In the genomic region with DNA sequence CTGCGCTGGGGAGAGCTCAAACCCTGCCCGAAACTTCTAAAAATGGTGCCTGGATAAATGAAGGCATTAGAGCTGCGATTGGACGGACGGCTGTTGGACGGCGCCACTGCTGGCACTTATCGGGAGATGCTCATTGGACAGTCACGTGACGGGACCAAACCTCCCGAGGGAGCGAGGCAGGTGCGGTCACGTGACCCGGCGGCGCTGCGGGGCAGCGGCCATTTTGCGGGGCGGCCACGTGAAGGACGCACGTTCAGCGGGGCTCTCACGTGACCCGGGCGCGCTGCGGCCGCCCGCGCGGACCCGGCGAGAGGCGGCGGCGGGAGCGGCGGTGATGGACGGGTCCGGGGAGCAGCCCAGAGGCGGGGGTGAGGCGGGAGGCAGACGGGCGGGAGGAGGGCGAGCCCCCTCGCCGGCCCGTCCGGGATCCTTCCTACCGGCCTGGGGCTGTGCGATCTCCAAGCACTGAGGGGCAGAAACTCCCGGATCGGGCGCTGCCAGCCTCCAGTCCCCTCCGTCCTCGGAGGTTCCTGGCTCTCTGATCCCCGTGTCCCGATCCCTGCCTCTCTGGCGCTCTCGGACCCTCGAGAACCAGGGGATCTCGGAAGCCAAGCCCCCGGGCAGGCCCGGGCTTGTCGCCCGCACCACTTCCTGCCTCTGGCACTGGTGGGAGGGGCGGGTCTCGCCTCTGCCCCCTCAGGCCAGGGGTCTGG, we compare ENCODE assay signal across 1 cellular context.
TF ChIP-seq lines count a peak whose summit lies in the region.

A gene (plus strand): TSS at position 281 of the 713 bp plus-strand sequence. CDS start 54 bp downstream, at position 335.

TF ChIP-seq in HepG2, 621 proteins besides CTCF, POLR2A, EP300 and RAD21 (continued from another document and continues in another):
- TF ChIP-seq, protein P1, sequence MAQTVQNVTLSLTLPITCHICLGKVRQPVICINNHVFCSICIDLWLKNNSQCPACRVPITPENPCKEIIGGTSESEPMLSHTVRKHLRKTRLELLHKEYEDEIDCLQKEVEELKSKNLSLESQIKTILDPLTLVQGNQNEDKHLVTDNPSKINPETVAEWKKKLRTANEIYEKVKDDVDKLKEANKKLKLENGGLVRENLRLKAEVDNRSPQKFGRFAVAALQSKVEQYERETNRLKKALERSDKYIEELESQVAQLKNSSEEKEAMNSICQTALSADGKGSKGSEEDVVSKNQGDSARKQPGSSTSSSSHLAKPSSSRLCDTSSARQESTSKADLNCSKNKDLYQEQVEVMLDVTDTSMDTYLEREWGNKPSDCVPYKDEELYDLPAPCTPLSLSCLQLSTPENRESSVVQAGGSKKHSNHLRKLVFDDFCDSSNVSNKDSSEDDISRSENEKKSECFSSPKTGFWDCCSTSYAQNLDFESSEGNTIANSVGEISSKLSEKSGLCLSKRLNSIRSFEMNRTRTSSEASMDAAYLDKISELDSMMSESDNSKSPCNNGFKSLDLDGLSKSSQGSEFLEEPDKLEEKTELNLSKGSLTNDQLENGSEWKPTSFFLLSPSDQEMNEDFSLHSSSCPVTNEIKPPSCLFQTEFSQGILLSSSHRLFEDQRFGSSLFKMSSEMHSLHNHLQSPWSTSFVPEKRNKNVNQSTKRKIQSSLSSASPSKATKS (CRISPR knock-in tag; IDR thresholded peaks at IDR 0.05) = no peak
- peak; percentile 53; the same call in 1 of the 2 replicates for TF ChIP-seq ZNF143 (CRISPR knock-in tag; IDR thresholded peaks at IDR 0.05)
- TF ChIP-seq ZNF33A (CRISPR knock-in tag; IDR thresholded peaks at IDR 0.05; ENCODE audit: borderline replicate concordance) = no peak
- TF ChIP-seq, protein P2, sequence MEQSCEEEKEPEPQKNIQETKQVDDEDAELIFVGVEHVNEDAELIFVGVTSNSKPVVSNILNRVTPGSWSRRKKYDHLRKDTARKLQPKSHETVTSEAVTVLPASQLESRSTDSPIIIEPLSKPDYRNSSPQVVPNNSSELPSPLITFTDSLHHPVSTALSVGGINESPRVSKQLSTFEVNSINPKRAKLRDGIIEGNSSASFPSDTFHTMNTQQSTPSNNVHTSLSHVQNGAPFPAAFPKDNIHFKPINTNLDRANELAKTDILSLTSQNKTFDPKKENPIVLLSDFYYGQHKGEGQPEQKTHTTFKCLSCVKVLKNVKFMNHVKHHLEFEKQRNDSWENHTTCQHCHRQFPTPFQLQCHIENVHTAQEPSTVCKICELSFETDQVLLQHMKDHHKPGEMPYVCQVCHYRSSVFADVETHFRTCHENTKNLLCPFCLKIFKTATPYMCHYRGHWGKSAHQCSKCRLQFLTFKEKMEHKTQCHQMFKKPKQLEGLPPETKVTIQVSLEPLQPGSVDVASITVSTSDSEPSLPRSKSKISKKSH (CRISPR knock-in tag; IDR thresholded peaks at IDR 0.05; ENCODE audit: borderline replicate concordance) = no peak; the same call in 1 of the 2 replicates
- no peak for TF ChIP-seq ZNF326 (CRISPR knock-in tag; IDR thresholded peaks at IDR 0.05; ENCODE audit: borderline replicate concordance)
- TF ChIP-seq NRL (CRISPR knock-in tag; IDR thresholded peaks at IDR 0.05; ENCODE audit: borderline replicate concordance) = no peak
- peak; percentile 35; the same call in 1 of the 2 replicates for TF ChIP-seq ZNF790 (CRISPR knock-in tag; IDR thresholded peaks at IDR 0.05; ENCODE audit: borderline replicate concordance)
- TF ChIP-seq ZNF510 (CRISPR knock-in tag; IDR thresholded peaks at IDR 0.05; ENCODE audit: low read depth) = no peak
- peak; percentile 72 for TF ChIP-seq ELF1 (CRISPR knock-in tag; IDR thresholded peaks at IDR 0.05)
- TF ChIP-seq, protein P3, sequence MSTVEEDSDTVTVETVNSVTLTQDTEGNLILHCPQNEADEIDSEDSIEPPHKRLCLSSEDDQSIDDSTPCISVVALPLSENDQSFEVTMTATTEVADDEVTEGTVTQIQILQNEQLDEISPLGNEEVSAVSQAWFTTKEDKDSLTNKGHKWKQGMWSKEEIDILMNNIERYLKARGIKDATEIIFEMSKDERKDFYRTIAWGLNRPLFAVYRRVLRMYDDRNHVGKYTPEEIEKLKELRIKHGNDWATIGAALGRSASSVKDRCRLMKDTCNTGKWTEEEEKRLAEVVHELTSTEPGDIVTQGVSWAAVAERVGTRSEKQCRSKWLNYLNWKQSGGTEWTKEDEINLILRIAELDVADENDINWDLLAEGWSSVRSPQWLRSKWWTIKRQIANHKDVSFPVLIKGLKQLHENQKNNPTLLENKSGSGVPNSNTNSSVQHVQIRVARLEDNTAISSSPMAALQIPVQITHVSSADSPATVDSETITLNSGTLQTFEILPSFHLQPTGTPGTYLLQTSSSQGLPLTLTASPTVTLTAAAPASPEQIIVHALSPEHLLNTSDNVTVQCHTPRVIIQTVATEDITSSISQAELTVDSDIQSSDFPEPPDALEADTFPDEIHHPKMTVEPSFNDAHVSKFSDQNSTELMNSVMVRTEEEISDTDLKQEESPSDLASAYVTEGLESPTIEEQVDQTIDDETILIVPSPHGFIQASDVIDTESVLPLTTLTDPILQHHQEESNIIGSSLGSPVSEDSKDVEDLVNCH (CRISPR knock-in tag; IDR thresholded peaks at IDR 0.05) = no peak
- TF ChIP-seq, protein P4, sequence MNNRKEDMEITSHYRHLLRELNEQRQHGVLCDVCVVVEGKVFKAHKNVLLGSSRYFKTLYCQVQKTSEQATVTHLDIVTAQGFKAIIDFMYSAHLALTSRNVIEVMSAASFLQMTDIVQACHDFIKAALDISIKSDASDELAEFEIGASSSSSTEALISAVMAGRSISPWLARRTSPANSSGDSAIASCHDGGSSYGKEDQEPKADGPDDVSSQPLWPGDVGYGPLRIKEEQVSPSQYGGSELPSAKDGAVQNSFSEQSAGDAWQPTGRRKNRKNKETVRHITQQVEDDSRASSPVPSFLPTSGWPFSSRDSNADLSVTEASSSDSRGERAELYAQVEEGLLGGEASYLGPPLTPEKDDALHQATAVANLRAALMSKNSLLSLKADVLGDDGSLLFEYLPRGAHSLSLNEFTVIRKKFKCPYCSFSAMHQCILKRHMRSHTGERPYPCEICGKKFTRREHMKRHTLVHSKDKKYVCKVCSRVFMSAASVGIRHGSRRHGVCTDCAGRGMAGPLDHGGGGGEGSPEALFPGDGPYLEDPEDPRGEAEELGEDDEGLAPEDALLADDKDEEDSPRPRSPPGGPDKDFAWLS (CRISPR knock-in tag; IDR thresholded peaks at IDR 0.05; ENCODE audit: borderline replicate concordance) = no peak
- TF ChIP-seq, protein P5, sequence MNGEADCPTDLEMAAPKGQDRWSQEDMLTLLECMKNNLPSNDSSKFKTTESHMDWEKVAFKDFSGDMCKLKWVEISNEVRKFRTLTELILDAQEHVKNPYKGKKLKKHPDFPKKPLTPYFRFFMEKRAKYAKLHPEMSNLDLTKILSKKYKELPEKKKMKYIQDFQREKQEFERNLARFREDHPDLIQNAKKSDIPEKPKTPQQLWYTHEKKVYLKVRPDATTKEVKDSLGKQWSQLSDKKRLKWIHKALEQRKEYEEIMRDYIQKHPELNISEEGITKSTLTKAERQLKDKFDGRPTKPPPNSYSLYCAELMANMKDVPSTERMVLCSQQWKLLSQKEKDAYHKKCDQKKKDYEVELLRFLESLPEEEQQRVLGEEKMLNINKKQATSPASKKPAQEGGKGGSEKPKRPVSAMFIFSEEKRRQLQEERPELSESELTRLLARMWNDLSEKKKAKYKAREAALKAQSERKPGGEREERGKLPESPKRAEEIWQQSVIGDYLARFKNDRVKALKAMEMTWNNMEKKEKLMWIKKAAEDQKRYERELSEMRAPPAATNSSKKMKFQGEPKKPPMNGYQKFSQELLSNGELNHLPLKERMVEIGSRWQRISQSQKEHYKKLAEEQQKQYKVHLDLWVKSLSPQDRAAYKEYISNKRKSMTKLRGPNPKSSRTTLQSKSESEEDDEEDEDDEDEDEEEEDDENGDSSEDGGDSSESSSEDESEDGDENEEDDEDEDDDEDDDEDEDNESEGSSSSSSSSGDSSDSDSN (CRISPR knock-in tag; IDR thresholded peaks at IDR 0.05) = peak; percentile 52; the same call in 1 of the 2 replicates
- TF ChIP-seq ZBTB42 (CRISPR knock-in tag; IDR thresholded peaks at IDR 0.05) = no peak
- TF ChIP-seq KAT8 (CRISPR knock-in tag; IDR thresholded peaks at IDR 0.05) = peak; percentile 89
- TF ChIP-seq ZBTB1 (CRISPR knock-in tag; IDR thresholded peaks at IDR 0.05; ENCODE audit: borderline replicate concordance) = no peak
- peak; percentile 94 for TF ChIP-seq ARNTL (CRISPR knock-in tag; IDR thresholded peaks at IDR 0.05)
- peak; percentile 65 for TF ChIP-seq HNRNPK (IDR thresholded peaks at IDR 0.05; ENCODE audit: low read depth, low read length, poor library complexity, severe bottlenecking)
- TF ChIP-seq, protein P6, sequence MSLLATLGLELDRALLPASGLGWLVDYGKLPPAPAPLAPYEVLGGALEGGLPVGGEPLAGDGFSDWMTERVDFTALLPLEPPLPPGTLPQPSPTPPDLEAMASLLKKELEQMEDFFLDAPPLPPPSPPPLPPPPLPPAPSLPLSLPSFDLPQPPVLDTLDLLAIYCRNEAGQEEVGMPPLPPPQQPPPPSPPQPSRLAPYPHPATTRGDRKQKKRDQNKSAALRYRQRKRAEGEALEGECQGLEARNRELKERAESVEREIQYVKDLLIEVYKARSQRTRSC (CRISPR knock-in tag; IDR thresholded peaks at IDR 0.05; ENCODE audit: low read depth) = no peak
- peak; percentile 13; the same call in 1 of the 2 replicates for TF ChIP-seq ZFX (CRISPR knock-in tag; IDR thresholded peaks at IDR 0.05; ENCODE audit: low read depth)
- TF ChIP-seq, protein P7, sequence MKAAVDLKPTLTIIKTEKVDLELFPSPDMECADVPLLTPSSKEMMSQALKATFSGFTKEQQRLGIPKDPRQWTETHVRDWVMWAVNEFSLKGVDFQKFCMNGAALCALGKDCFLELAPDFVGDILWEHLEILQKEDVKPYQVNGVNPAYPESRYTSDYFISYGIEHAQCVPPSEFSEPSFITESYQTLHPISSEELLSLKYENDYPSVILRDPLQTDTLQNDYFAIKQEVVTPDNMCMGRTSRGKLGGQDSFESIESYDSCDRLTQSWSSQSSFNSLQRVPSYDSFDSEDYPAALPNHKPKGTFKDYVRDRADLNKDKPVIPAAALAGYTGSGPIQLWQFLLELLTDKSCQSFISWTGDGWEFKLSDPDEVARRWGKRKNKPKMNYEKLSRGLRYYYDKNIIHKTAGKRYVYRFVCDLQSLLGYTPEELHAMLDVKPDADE (CRISPR knock-in tag; IDR thresholded peaks at IDR 0.05) = peak; percentile 77; the same call in 1 of the 2 replicates
- TF ChIP-seq, protein P8, sequence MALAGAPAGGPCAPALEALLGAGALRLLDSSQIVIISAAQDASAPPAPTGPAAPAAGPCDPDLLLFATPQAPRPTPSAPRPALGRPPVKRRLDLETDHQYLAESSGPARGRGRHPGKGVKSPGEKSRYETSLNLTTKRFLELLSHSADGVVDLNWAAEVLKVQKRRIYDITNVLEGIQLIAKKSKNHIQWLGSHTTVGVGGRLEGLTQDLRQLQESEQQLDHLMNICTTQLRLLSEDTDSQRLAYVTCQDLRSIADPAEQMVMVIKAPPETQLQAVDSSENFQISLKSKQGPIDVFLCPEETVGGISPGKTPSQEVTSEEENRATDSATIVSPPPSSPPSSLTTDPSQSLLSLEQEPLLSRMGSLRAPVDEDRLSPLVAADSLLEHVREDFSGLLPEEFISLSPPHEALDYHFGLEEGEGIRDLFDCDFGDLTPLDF (CRISPR knock-in tag; IDR thresholded peaks at IDR 0.05) = peak; percentile 31; the same call in 1 of the 2 replicates
- TF ChIP-seq ZNF530 (CRISPR knock-in tag; IDR thresholded peaks at IDR 0.05; ENCODE audit: low read depth) = no peak
- TF ChIP-seq, protein P9, sequence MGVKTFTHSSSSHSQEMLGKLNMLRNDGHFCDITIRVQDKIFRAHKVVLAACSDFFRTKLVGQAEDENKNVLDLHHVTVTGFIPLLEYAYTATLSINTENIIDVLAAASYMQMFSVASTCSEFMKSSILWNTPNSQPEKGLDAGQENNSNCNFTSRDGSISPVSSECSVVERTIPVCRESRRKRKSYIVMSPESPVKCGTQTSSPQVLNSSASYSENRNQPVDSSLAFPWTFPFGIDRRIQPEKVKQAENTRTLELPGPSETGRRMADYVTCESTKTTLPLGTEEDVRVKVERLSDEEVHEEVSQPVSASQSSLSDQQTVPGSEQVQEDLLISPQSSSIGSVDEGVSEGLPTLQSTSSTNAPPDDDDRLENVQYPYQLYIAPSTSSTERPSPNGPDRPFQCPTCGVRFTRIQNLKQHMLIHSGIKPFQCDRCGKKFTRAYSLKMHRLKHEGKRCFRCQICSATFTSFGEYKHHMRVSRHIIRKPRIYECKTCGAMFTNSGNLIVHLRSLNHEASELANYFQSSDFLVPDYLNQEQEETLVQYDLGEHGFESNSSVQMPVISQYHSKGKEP (CRISPR knock-in tag; IDR thresholded peaks at IDR 0.05) = no peak
- TF ChIP-seq, protein P10, sequence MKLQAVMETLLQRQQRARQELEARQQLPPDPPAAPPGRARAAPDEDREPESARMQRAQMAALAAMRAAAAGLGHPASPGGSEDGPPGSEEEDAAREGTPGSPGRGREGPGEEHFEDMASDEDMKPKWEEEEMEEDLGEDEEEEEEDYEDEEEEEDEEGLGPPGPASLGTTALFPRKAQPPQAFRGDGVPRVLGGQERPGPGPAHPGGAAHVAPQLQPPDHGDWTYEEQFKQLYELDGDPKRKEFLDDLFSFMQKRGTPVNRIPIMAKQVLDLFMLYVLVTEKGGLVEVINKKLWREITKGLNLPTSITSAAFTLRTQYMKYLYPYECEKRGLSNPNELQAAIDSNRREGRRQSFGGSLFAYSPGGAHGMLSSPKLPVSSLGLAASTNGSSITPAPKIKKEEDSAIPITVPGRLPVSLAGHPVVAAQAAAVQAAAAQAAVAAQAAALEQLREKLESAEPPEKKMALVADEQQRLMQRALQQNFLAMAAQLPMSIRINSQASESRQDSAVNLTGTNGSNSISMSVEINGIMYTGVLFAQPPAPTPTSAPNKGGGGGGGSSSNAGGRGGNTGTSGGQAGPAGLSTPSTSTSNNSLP (IDR thresholded peaks at IDR 0.05; ENCODE audit: low read depth, low read length) = no peak
- no peak; the same call in 1 of the 2 replicates for TF ChIP-seq NCOR1 (IDR thresholded peaks at IDR 0.05; ENCODE audit: borderline replicate concordance, low read length)
- TF ChIP-seq ZSCAN29 (CRISPR knock-in tag; conservative IDR thresholded peaks at IDR 0.05) = no peak
- TF ChIP-seq, protein P11, sequence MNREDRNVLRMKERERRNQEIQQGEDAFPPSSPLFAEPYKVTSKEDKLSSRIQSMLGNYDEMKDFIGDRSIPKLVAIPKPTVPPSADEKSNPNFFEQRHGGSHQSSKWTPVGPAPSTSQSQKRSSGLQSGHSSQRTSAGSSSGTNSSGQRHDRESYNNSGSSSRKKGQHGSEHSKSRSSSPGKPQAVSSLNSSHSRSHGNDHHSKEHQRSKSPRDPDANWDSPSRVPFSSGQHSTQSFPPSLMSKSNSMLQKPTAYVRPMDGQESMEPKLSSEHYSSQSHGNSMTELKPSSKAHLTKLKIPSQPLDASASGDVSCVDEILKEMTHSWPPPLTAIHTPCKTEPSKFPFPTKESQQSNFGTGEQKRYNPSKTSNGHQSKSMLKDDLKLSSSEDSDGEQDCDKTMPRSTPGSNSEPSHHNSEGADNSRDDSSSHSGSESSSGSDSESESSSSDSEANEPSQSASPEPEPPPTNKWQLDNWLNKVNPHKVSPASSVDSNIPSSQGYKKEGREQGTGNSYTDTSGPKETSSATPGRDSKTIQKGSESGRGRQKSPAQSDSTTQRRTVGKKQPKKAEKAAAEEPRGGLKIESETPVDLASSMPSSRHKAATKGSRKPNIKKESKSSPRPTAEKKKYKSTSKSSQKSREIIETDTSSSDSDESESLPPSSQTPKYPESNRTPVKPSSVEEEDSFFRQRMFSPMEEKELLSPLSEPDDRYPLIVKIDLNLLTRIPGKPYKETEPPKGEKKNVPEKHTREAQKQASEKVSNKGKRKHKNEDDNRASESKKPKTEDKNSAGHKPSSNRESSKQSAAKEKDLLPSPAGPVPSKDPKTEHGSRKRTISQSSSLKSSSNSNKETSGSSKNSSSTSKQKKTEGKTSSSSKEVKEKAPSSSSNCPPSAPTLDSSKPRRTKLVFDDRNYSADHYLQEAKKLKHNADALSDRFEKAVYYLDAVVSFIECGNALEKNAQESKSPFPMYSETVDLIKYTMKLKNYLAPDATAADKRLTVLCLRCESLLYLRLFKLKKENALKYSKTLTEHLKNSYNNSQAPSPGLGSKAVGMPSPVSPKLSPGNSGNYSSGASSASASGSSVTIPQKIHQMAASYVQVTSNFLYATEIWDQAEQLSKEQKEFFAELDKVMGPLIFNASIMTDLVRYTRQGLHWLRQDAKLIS (CRISPR knock-in tag; IDR thresholded peaks at IDR 0.05) = no peak; the same call in 1 of the 2 replicates
- no peak for TF ChIP-seq HNRNPH1 (optimal IDR thresholded peaks at IDR 0.05; ENCODE audit: low read depth, low read length)
- no peak for TF ChIP-seq JDP2 (CRISPR knock-in tag; IDR thresholded peaks at IDR 0.05; ENCODE audit: borderline replicate concordance)
